Comparison of ENCODE assay signal across 14 cellular contexts in genomic region chr1:32746130-32746529, GRCh38. TPM values are rescaled to one million over a fixed set of nuclear protein-coding genes. Genes with fewer than 3 reads are reported as not detected.
DNase-seq lines count a peak whose midpoint lies in the region; ATAC-seq and TF ChIP-seq lines count a peak whose summit lies in the region.
"Had no signal": no experiment of that assay in that cellular context is flagged by ENCODE, and none has a peak within 500 bp of the region (broad histone marks: within the 10 kb centered on the region; RNA-seq: fewer than 3 reads in every experiment).

No MANE protein-coding gene starts in this region.

- H3K36me3 ChIP-seq in HCT116 (ENCODE audit: control insufficient read depth in 1 of 2, insufficient read depth in 2 of 2, low read length in 2 of 2) (peaks cover 0 to 6% of the 10 kb centered on the region in 2 experiments; a peak in 1 of 4 replicates), stomach (peaks cover 0 to 8% (median 0%) of the 10 kb centered on the region in 4 donors)
- H3K36me3 ChIP-seq: HAP-1 had no signal

- H3K27me3 Mint-ChIP-seq in endothelial cell (ENCODE audit: unreplicated experiment) (peaks cover 4% of the 10 kb centered on the region), immature natural killer cell (ENCODE audit: low read depth in 3 of 3) (peaks cover 0 to 2% (median 0%) of the 10 kb centered on the region in 3 donors)

- TF ChIP-seq CTCF in HCT116 (IDR thresholded peaks at IDR 0.05 in 2 of 3, conservative IDR thresholded peaks at IDR 0.05 in 1 of 3; ENCODE audit: borderline replicate concordance in 1 of 3, insufficient read depth in 1 of 3, low read depth in 2 of 3, low read length in 2 of 3) (no peak), endothelial cell (IDR thresholded peaks at IDR 0.05; ENCODE audit: unreplicated experiment) (no peak), stomach (IDR thresholded peaks at IDR 0.05) (no peak)

- WGBS in stomach, 5 donors, result 28 to 53% (median 46%) methylated on average over 8 to 9 of the region's 9 CpGs

- CTCF ChIA-PET in HCT116 (lab: Charles Lee), result no interaction called here

- DNase-seq in NCI-H1105 treated with DMSO at 0.1 percent for 48 hours (lab: John Stamatoyannopoulos, UW), result peak; percentile 10
- DNase-seq in NCI-H1105 (lab: John Stamatoyannopoulos, UW), result no peak
- DNase-seq in HCT116 (ENCODE audit: low read depth, low spot score), result no peak
- DNase-seq in endothelial cell (ENCODE audit: low spot score), result no peak
- DNase-seq in stomach, result peak; percentile 68
- DNase-seq in immature natural killer cell, result no peak
- no peak for DNase-seq in cerebellar cortex (ENCODE audit: low spot score)
- DNase-seq: C1 segment of cervical spinal cord, EL, NCI-H1436 treated with DMSO at 0.1 percent for 48 hours, NCI-H446, RPMI8226 had no signal

- no peaks in the 10 kb centered on the region for H4K20me1 ChIP-seq in HCT116 (ENCODE audit: insufficient read depth)

- H3K27me3 ChIP-seq in HCT116 (ENCODE audit: insufficient read depth, low read length) (no peaks in the 10 kb centered on the region), stomach (peaks cover 0 to 7% (median 0%) of the 10 kb centered on the region in 3 donors)

- H3K79me2 ChIP-seq in HCT116 (ENCODE audit: insufficient read depth, low read length), result peaks cover 67% of the 10 kb centered on the region

- H3K4me3 Mint-ChIP-seq in endothelial cell (ENCODE audit: unreplicated experiment), result no peak overlapping the region
- no peak overlapping the region for H3K4me3 Mint-ChIP-seq in immature natural killer cell
- H3K4me3 Mint-ChIP-seq: IgD-negative memory B cell had no signal

- H3K4me1 ChIP-seq in HCT116 (ENCODE audit: control insufficient read depth in 1 of 2, insufficient read depth in 2 of 2, low read length in 2 of 2), result peaks cover 36 to 51% of the 10 kb centered on the region in 2 experiments
- peaks cover 23 to 94% (median 78%) of the 10 kb centered on the region in 4 donors for H3K4me1 ChIP-seq in stomach

- ATAC-seq in HCT116, result no peak

- no peak overlapping the region for H2AFZ ChIP-seq in HCT116 (ENCODE audit: low read depth, low read length, poor library complexity, severe bottlenecking)

- POLR2A ChIA-PET in HCT116 (lab: Charles Lee), result no interaction called here

- H3K27ac Mint-ChIP-seq in endothelial cell (ENCODE audit: unreplicated experiment) (peak overlapping the region; percentile 61), immature natural killer cell (no peak overlapping the region)
- H3K27ac Mint-ChIP-seq: IgD-negative memory B cell had no signal

- H3K4me1 Mint-ChIP-seq in endothelial cell (ENCODE audit: unreplicated experiment) (peaks cover 12% of the 10 kb centered on the region), immature natural killer cell (peaks cover 0 to 2% of the 10 kb centered on the region in 2 donors)
- H3K4me1 Mint-ChIP-seq: IgD-negative memory B cell had no signal

- intact Hi-C loops in HCT116 (cut with micrococcal nuclease) (no loop called here), stomach (cut with DNase I; ENCODE audit: low total_unique reads) (no loop called here)

- H3K4me2 ChIP-seq in HCT116 (ENCODE audit: low read length), result peak overlapping the region; percentile 6; the same call in 1 of the 2 replicates

- no peak for TF ChIP-seq EP300 in stomach (IDR thresholded peaks at IDR 0.05)

- RAD21 ChIA-PET in HCT116 (lab: Charles Lee; ENCODE audit: low non-redundant PET in 1 of 2, low total read pairs in 2 of 2, uncharacterized antibody in 2 of 2, unreplicated experiment in 2 of 2), result interaction anchor here in 1 of 2 experiments (1.1 kb wide), 1 partner anchor 34 kb away, joined by 3 read pairs; no protein-coding TSS in a partner anchor

- H3K36me3 Mint-ChIP-seq in endothelial cell (ENCODE audit: low read depth, unreplicated experiment) (peaks cover 13% of the 10 kb centered on the region), immature natural killer cell (no peaks in the 10 kb centered on the region)
- H3K36me3 Mint-ChIP-seq: IgD-negative memory B cell had no signal

- H3K9me3 Mint-ChIP-seq in endothelial cell (ENCODE audit: unreplicated experiment), result no peaks in the 10 kb centered on the region
- no peaks in the 10 kb centered on the region for H3K9me3 Mint-ChIP-seq in immature natural killer cell
- H3K9me3 Mint-ChIP-seq: IgD-negative memory B cell had no signal

- TF ChIP-seq POLR2A in HCT116 (IDR thresholded peaks at IDR 0.05; ENCODE audit: borderline replicate concordance, extremely low read depth, insufficient read depth, insufficient read length), result no peak
- TF ChIP-seq POLR2A in stomach (IDR thresholded peaks at IDR 0.05), result no peak

- H3K9me3 ChIP-seq in HCT116 (ENCODE audit: control insufficient read depth in 1 of 2, insufficient read depth in 1 of 2, low read depth in 1 of 2, low read length in 2 of 2) (no peaks in the 10 kb centered on the region), stomach (no peaks in the 10 kb centered on the region)
- H3K9me3 ChIP-seq: HAP-1 had no signal

- H3K4me3 ChIP-seq in HCT116 (replicated peaks in 1 of 2; ENCODE audit: low read depth in 1 of 2, low read length in 2 of 2) (no peak overlapping the region), stomach (peak overlapping the region in 1 of 4 donors; percentile 13)
- H3K4me3 ChIP-seq: HAP-1 had no signal

- no peak overlapping the region for H3K9ac ChIP-seq in HCT116 (ENCODE audit: low read length)

- no peaks in the 10 kb centered on the region for H3K9me2 ChIP-seq in HCT116 (ENCODE audit: insufficient read depth)

- H3K27ac ChIP-seq in HCT116 (ENCODE audit: low read depth, low read length) (no peak overlapping the region), stomach (peak overlapping the region; percentile 51 to 98 (median 97))

- TF ChIP-seq RAD21 in HCT116 (IDR thresholded peaks at IDR 0.05; ENCODE audit: low read depth), result no peak

- no TSS peak for BruUV-seq in HCT116 (replicated peaks; lab: Mats Ljungman, UMichigan)

TF ChIP-seq in HCT116, 20 proteins besides CTCF, POLR2A, EP300 and RAD21:
- TF ChIP-seq SIN3A (IDR thresholded peaks at IDR 0.05; ENCODE audit: low read depth) (no peak), EZH2 (IDR thresholded peaks at IDR 0.05) (no peak), CBX3 (IDR thresholded peaks at IDR 0.05; ENCODE audit: low read depth) (no peak)

RNA-seq across cellular contexts. Expression of gene SYNC, which starts 43.6 kb away (rescaled TPM):
- total RNA-seq in HCT116 (2021; ENCODE audit: unreplicated experiment), result 1.3 TPM
- polyA plus RNA-seq in HCT116 (2012), result 0.87 and 1.5 TPM in 2 replicates
- total RNA-seq in endothelial cell (ENCODE audit: unreplicated experiment), result 0.49 TPM
- total RNA-seq in stomach, result 10 to 100 TPM; 12.3 to 38.5 (median 22.8) TPM
- polyA plus RNA-seq in stomach, result 10 to 100 TPM in 1 of 3 donors, 1 to 10 TPM in 2; 5.5 to 11.6 (median 6.0) TPM
- polyA plus RNA-seq in immature natural killer cell, result not detected
- polyA plus RNA-seq: IgD-negative memory B cell had no signal

Comparison
In these comparisons a context has a peak if more than half of its experiments do, and no peak if none do; other contexts are left out.
1. DNase-seq: peak in NCI-H1105 treated with DMSO at 0.1 percent for 48 hours (single experiment) and stomach (single experiment); none in NCI-H1105 (single experiment), HCT116 (single experiment), endothelial cell (single experiment), immature natural killer cell (0 of 3) and cerebellar cortex (single experiment).